In genomic region chrX:120759685-120760084, GRCh38 we compare ENCODE assay signal across 22 cellular contexts.
"Had no signal": no experiment of that assay in that cellular context is flagged by ENCODE, and none has a peak within 500 bp of the region (broad histone marks: within the 10 kb centered on the region; RNA-seq: fewer than 3 reads in every experiment).

No MANE protein-coding gene starts in this region.

- H3K27ac Mint-ChIP-seq: activated B cell treated with CpG ODN at 0.5 μM for 24 hours; activated naive CD4-positive, alpha-beta T cell treated with anti-CD3 and anti-CD28 coated beads for 36 hours; endodermal cell; stimulated activated naive CD8-positive, alpha-beta T cell treated with anti-CD3 and anti-CD28 coated beads, Interleukin-15, Interleukin-2, amounts not matched to agents 100 ng/mL and 50 ng/mL, for 24 hours had no signal

- H3K36me3 ChIP-seq: esophagus squamous epithelium, gastrocnemius medialis, tibial artery had no signal

- ATAC-seq: gastrocnemius medialis, left ventricle myocardium superior, right cardiac atrium had no signal

- H2AFZ ChIP-seq: parathyroid adenoma had no signal

- H3K9me3 ChIP-seq: esophagus squamous epithelium, gastrocnemius medialis, tibial artery had no signal

- DNase-seq: activated B cell treated with CpG ODN at 0.5 μM for 24 hours; activated CD4-positive, alpha-beta T cell treated with anti-CD3 and anti-CD28 coated beads for 48 hours; activated effector memory CD4-positive, alpha-beta T cell treated with Interleukin-2 at 50 U/mL for 16 hours; activated naive CD4-positive, alpha-beta T cell treated with anti-CD3 and anti-CD28 coated beads for 36 hours; activated T-cell treated with anti-CD3 and anti-CD28 coated beads, Interleukin-2, amount 50 U/mL, for 48 hours; cerebellar nuclear complex; endodermal cell; esophagus squamous epithelium; gastrocnemius medialis; head of caudate nucleus; hypothalamus; left ventricle myocardium superior; mammary epithelial cell; nucleus accumbens; right cardiac atrium; stimulated activated CD4-positive, alpha-beta T cell treated with anti-CD3 and anti-CD28 coated beads, Interleukin-4, amount 100 ng/mL, for 4 hours; substantia nigra; T1000; tibial artery had no signal

- H3K9me3 Mint-ChIP-seq: activated B cell treated with CpG ODN at 0.5 μM for 24 hours; activated naive CD4-positive, alpha-beta T cell treated with anti-CD3 and anti-CD28 coated beads for 36 hours; stimulated activated naive CD8-positive, alpha-beta T cell treated with anti-CD3 and anti-CD28 coated beads, Interleukin-15, Interleukin-2, amounts not matched to agents 100 ng/mL and 50 ng/mL, for 24 hours had no signal

- H3K27ac ChIP-seq: coronary artery, esophagus squamous epithelium, gastrocnemius medialis, parathyroid adenoma, tibial artery had no signal

- H3K79me2 ChIP-seq: parathyroid adenoma had no signal

- H3K27me3 ChIP-seq: gastrocnemius medialis, tibial artery had no signal

- H3K27me3 Mint-ChIP-seq: activated B cell treated with CpG ODN at 0.5 μM for 24 hours; stimulated activated naive CD8-positive, alpha-beta T cell treated with anti-CD3 and anti-CD28 coated beads, Interleukin-15, Interleukin-2, amounts not matched to agents 100 ng/mL and 50 ng/mL, for 24 hours had no signal

- H3K4me3 ChIP-seq: coronary artery, esophagus squamous epithelium, gastrocnemius medialis, tibial artery had no signal

- H3K4me3 Mint-ChIP-seq: activated B cell treated with CpG ODN at 0.5 μM for 24 hours; activated naive CD4-positive, alpha-beta T cell treated with anti-CD3 and anti-CD28 coated beads for 36 hours; endodermal cell; stimulated activated naive CD8-positive, alpha-beta T cell treated with anti-CD3 and anti-CD28 coated beads, Interleukin-15, Interleukin-2, amounts not matched to agents 100 ng/mL and 50 ng/mL, for 24 hours had no signal

- H3K4me1 ChIP-seq: esophagus squamous epithelium, gastrocnemius medialis, parathyroid adenoma, tibial artery had no signal
